In genomic region chr3:71930056-71930991, GRCh38 we compare ENCODE assay signal across 8 cellular contexts.
DNase-seq lines count a peak whose midpoint lies in the region; ATAC-seq and TF ChIP-seq lines count a peak whose summit lies in the region.
"Had no signal": no experiment of that assay in that cellular context is flagged by ENCODE, and none has a peak within 500 bp of the region (broad histone marks: within the 10 kb centered on the region; RNA-seq: fewer than 3 reads in every experiment).

No MANE protein-coding gene starts in this region.

- POLR2A ChIA-PET in PC-9 (lab: Charles Lee; ENCODE audit: unreplicated experiment), result interaction anchor here (0.6 kb wide), 1 partner anchor 918 kb away, joined by 5 read pairs; the partner anchor contains the start of gene SHQ1

- intact Hi-C loops in PC-9 (cut with micrococcal nuclease; ENCODE audit: unreplicated experiment), result no loop called here

- H3K9me2 ChIP-seq in PC-9 (ENCODE audit: insufficient read depth), result no peaks in the 10 kb centered on the region

- no peaks in the 10 kb centered on the region for H3K79me2 ChIP-seq in PC-9 (ENCODE audit: low read depth)

- H3K36me3 ChIP-seq in PC-9 (ENCODE audit: low read depth), result no peaks in the 10 kb centered on the region

- no TSS peak for BruUV-seq in PC-9 (replicated peaks; lab: Mats Ljungman, UMichigan)

- H4K20me1 ChIP-seq in PC-9 (ENCODE audit: insufficient read depth), result no peaks in the 10 kb centered on the region

- no peak for DNase-seq in GM12864 (ENCODE audit: low read depth)
- DNase-seq in left kidney (ENCODE audit: low read depth, low spot score), result peak; percentile 77
- no peak for DNase-seq in NOMO-1 treated with DMSO at 0.1 percent for 48 hours (lab: John Stamatoyannopoulos, UW; ENCODE audit: unreplicated experiment)
- no peak for DNase-seq in PC-9
- DNase-seq in activated naive CD4-positive, alpha-beta T cell treated with anti-CD3 and anti-CD28 coated beads, Interleukin-2, amount 10 ng/mL, durations not matched to agents 7 days and 5 days, result no peak

- no peak overlapping the region for H3K4me2 ChIP-seq in PC-9

- no peaks in the 10 kb centered on the region for H3K4me1 ChIP-seq in PC-9 (replicated peaks; ENCODE audit: insufficient read depth)

- ATAC-seq in HG02870 (IDR thresholded peaks at IDR 0.05; ENCODE audit: unreplicated experiment), result peak; percentile 49
- peak; percentile 42 for ATAC-seq in activated T-helper 17 cell treated with anti-CD3 and anti-CD28 coated beads, Interleukin-2, amount 50 U/mL, for 72 hours (replicated peaks)

- peaks cover 27% of the 10 kb centered on the region for H3K27me3 Mint-ChIP-seq in activated T-helper 17 cell treated with anti-CD3 and anti-CD28 coated beads, Interleukin-2, amount 50 U/mL, for 72 hours
- no peaks in the 10 kb centered on the region for H3K27me3 Mint-ChIP-seq in activated naive CD4-positive, alpha-beta T cell treated with anti-CD3 and anti-CD28 coated beads, Interleukin-2, amount 10 ng/mL, durations not matched to agents 7 days and 5 days

- no peak overlapping the region for H3K27ac ChIP-seq in PC-9

- no peaks in the 10 kb centered on the region for H3K9me3 Mint-ChIP-seq in activated T-helper 17 cell treated with anti-CD3 and anti-CD28 coated beads, Interleukin-2, amount 50 U/mL, for 72 hours
- H3K9me3 Mint-ChIP-seq in activated naive CD4-positive, alpha-beta T cell treated with anti-CD3 and anti-CD28 coated beads, Interleukin-2, amount 10 ng/mL, durations not matched to agents 7 days and 5 days, result no peaks in the 10 kb centered on the region
- H3K9me3 Mint-ChIP-seq: natural killer cell treated with Interleukin-12 subunit alpha and Interleukin-12 subunit beta and Interleukin-15 and Interleukin-18, amount 100 ng/mL, for 72 hours had no signal

- TF ChIP-seq CTCF in GM12864 (IDR thresholded peaks at IDR 0.05; ENCODE audit: low read depth, low read length, missing control alignments) (peak; percentile 61), PC-9 (conservative IDR thresholded peaks at IDR 0.05) (no peak)

- no peaks in the 10 kb centered on the region for H3K9me3 ChIP-seq in PC-9 (ENCODE audit: insufficient read depth, low read depth)

- CTCF ChIA-PET in PC-9 (lab: Charles Lee), result no interaction called here
- CTCF ChIA-PET in activated naive CD4-positive, alpha-beta T cell treated with anti-CD3 and anti-CD28 coated beads, Interleukin-2, amount 10 ng/mL, durations not matched to agents 7 days and 5 days (lab: Charles Lee), result interaction anchor here (1.0 to 2.6 kb wide), 11 partner anchors 9 to 896 kb away, joined by 3 to 18 read pairs (median 4); no protein-coding TSS in a partner anchor

- no peak overlapping the region for H3K4me3 Mint-ChIP-seq in activated T-helper 17 cell treated with anti-CD3 and anti-CD28 coated beads, Interleukin-2, amount 50 U/mL, for 72 hours
- H3K4me3 Mint-ChIP-seq in activated naive CD4-positive, alpha-beta T cell treated with anti-CD3 and anti-CD28 coated beads, Interleukin-2, amount 10 ng/mL, durations not matched to agents 7 days and 5 days, result no peak overlapping the region
- H3K4me3 Mint-ChIP-seq: natural killer cell treated with Interleukin-12 subunit alpha and Interleukin-12 subunit beta and Interleukin-15 and Interleukin-18, amount 100 ng/mL, for 72 hours had no signal

- no peak overlapping the region for H3K4me3 ChIP-seq in GM12864 (ENCODE audit: low read depth, low read length)
- no peak overlapping the region for H3K4me3 ChIP-seq in PC-9

- no peaks in the 10 kb centered on the region for H3F3A ChIP-seq in PC-9 (ENCODE audit: insufficient read depth, low read depth)

- H2AFZ ChIP-seq in PC-9, result no peak overlapping the region

- H3K27ac Mint-ChIP-seq in activated T-helper 17 cell treated with anti-CD3 and anti-CD28 coated beads, Interleukin-2, amount 50 U/mL, for 72 hours, result no peak overlapping the region
- no peak overlapping the region for H3K27ac Mint-ChIP-seq in activated naive CD4-positive, alpha-beta T cell treated with anti-CD3 and anti-CD28 coated beads, Interleukin-2, amount 10 ng/mL, durations not matched to agents 7 days and 5 days
- H3K27ac Mint-ChIP-seq: natural killer cell treated with Interleukin-12 subunit alpha and Interleukin-12 subunit beta and Interleukin-15 and Interleukin-18, amount 100 ng/mL, for 72 hours had no signal

- no peaks in the 10 kb centered on the region for H3K36me3 Mint-ChIP-seq in activated T-helper 17 cell treated with anti-CD3 and anti-CD28 coated beads, Interleukin-2, amount 50 U/mL, for 72 hours (ENCODE audit: low read depth)
- no peaks in the 10 kb centered on the region for H3K36me3 Mint-ChIP-seq in activated naive CD4-positive, alpha-beta T cell treated with anti-CD3 and anti-CD28 coated beads, Interleukin-2, amount 10 ng/mL, durations not matched to agents 7 days and 5 days
- H3K36me3 Mint-ChIP-seq: natural killer cell treated with Interleukin-12 subunit alpha and Interleukin-12 subunit beta and Interleukin-15 and Interleukin-18, amount 100 ng/mL, for 72 hours had no signal

- peaks cover 45% of the 10 kb centered on the region for H3K27me3 ChIP-seq in PC-9 (ENCODE audit: insufficient read depth, low read depth)

- H3K4me1 Mint-ChIP-seq in activated T-helper 17 cell treated with anti-CD3 and anti-CD28 coated beads, Interleukin-2, amount 50 U/mL, for 72 hours, result no peaks in the 10 kb centered on the region
- H3K4me1 Mint-ChIP-seq in activated naive CD4-positive, alpha-beta T cell treated with anti-CD3 and anti-CD28 coated beads, Interleukin-2, amount 10 ng/mL, durations not matched to agents 7 days and 5 days, result no peaks in the 10 kb centered on the region
